ENCODE assay signal across 15 cellular contexts in genomic region chr4:115537387-115537786, GRCh38.
DNase-seq lines count a peak whose midpoint lies in the region; ATAC-seq and TF ChIP-seq lines count a peak whose summit lies in the region.
"Had no signal": no experiment of that assay in that cellular context is flagged by ENCODE, and none has a peak within 500 bp of the region (broad histone marks: within the 10 kb centered on the region; RNA-seq: fewer than 3 reads in every experiment).

No MANE protein-coding gene starts in this region.

- no peak for ATAC-seq in esophagus mucosa
- ATAC-seq in HG03520 (IDR thresholded peaks at IDR 0.05; ENCODE audit: unreplicated experiment) = no peak
- ATAC-seq in GM21723 (IDR thresholded peaks at IDR 0.05; ENCODE audit: unreplicated experiment) = no peak
- ATAC-seq: activated CD4-positive, alpha-beta T cell treated with anti-CD3 and anti-CD28 coated beads for 36 hours; Right ventricle myocardium inferior had no signal

- no peak overlapping the region for H3K27ac ChIP-seq in PC-9
- H3K27ac ChIP-seq: coronary artery, skin epidermis had no signal

- H3K36me3 ChIP-seq in PC-9 (ENCODE audit: low read depth) = no peaks in the 10 kb centered on the region
- H3K36me3 ChIP-seq: MG63 had no signal

- H3K79me2 ChIP-seq in PC-9 (ENCODE audit: low read depth) = no peaks in the 10 kb centered on the region

- no peaks in the 10 kb centered on the region for H3K27me3 ChIP-seq in PC-9 (ENCODE audit: insufficient read depth, low read depth)
- H3K27me3 ChIP-seq: MG63 had no signal

- BruUV-seq in PC-9 (replicated peaks; lab: Mats Ljungman, UMichigan) = no TSS peak

- H4K20me1 ChIP-seq in PC-9 (ENCODE audit: insufficient read depth) = no peaks in the 10 kb centered on the region

- no peaks in the 10 kb centered on the region for H3K9me2 ChIP-seq in PC-9 (ENCODE audit: insufficient read depth)

- no peak overlapping the region for H2AFZ ChIP-seq in PC-9

- H3K4me1 ChIP-seq in PC-9 (replicated peaks; ENCODE audit: insufficient read depth) = no peaks in the 10 kb centered on the region

- POLR2A ChIA-PET in PC-9 (lab: Charles Lee; ENCODE audit: unreplicated experiment) = no interaction called here

- TF ChIP-seq CTCF in AG10803 (conservative IDR thresholded peaks at IDR 0.05; ENCODE audit: low read length) (peak; percentile 7; the same call in 1 of the 2 replicates), GM12865 (IDR thresholded peaks at IDR 0.05; ENCODE audit: insufficient read depth, low read depth, low read length, missing control alignments) (peak; percentile 1), PC-9 (conservative IDR thresholded peaks at IDR 0.05) (peak; percentile 38)

- intact Hi-C loops in PC-9 (cut with micrococcal nuclease; ENCODE audit: unreplicated experiment) = loop anchor here (5.0 kb wide), 2 partner anchors 445 to 755 kb away; no protein-coding TSS in a partner anchor

- no peaks in the 10 kb centered on the region for H3K9me3 ChIP-seq in PC-9 (ENCODE audit: insufficient read depth, low read depth)
- H3K9me3 ChIP-seq: MG63 had no signal

- H3K4me3 ChIP-seq in AG10803 (ENCODE audit: low read length) = no peak overlapping the region
- no peak overlapping the region for H3K4me3 ChIP-seq in GM12865 (ENCODE audit: low read depth, low read length)
- no peak overlapping the region for H3K4me3 ChIP-seq in PC-9
- H3K4me3 ChIP-seq: coronary artery, MG63, skin epidermis had no signal

- no peaks in the 10 kb centered on the region for H3F3A ChIP-seq in PC-9 (ENCODE audit: insufficient read depth, low read depth)

- CTCF ChIA-PET in PC-9 (lab: Charles Lee) = interaction anchor here (0.7 kb wide), 2 partner anchors 303 to 384 kb away, joined by 3 to 6 read pairs; no protein-coding TSS in a partner anchor

- no peak overlapping the region for H3K4me2 ChIP-seq in PC-9

- DNase-seq in AG10803 (ENCODE audit: low read depth) (peak; percentile 0), GM12865 (ENCODE audit: low read depth) (peak; percentile 6), PC-9 (no peak), iris pigment epithelial cell (ENCODE audit: low read depth) (peak; percentile 0)
- DNase-seq in activated effector memory CD4-positive, alpha-beta T cell treated with anti-CD3 and anti-CD28 coated beads, Interleukin-2, amount 50 U/mL, for 16 hours = no peak
- DNase-seq: activated CD4-positive, alpha-beta T cell treated with anti-CD3 and anti-CD28 coated beads for 36 hours; activated gamma-delta T cell treated with Interleukin-2 at 50 U/mL for 16 hours; DMS79 treated with DMSO at 0.1 percent for 48 hours; MG63 had no signal

Comparison
In these comparisons a context has a peak if more than half of its experiments do, and no peak if none do; other contexts are left out.
1. DNase-seq: peak in AG10803 (single experiment), GM12865 (single experiment) and iris pigment epithelial cell (single experiment); none in PC-9 (0 of 2) and activated effector memory CD4-positive, alpha-beta T cell treated with anti-CD3 and anti-CD28 coated beads, Interleukin-2, amount 50 U/mL, for 16 hours (single experiment).
2. Peak in every context shown above with its lines, with median percentiles within 50 percentile points of each other: CTCF ChIP-seq.